Comparison of ENCODE assay signal across 19 cellular contexts in genomic region chr17:9520649-9521435, GRCh38. TPM values are rescaled to one million over a fixed set of nuclear protein-coding genes. Genes with fewer than 3 reads are reported as not detected.
A peak's percentile ranks its signal among the peaks of the same experiment; 100 is the strongest.
DNase-seq lines count a peak whose midpoint lies in the region; ATAC-seq and TF ChIP-seq lines count a peak whose summit lies in the region.
"Had no signal": no experiment of that assay in that cellular context is flagged by ENCODE, and none has a peak within 500 bp of the region (broad histone marks: within the 10 kb centered on the region; RNA-seq: fewer than 3 reads in every experiment).

No MANE protein-coding gene starts in this region.

- no peak for DNase-seq in stimulated activated naive CD8-positive, alpha-beta T cell treated with anti-CD3 and anti-CD28 coated beads, Interleukin-15, amount 100 ng/mL, for 72 hours
- DNase-seq in chondrocyte (ENCODE audit: low spot score) (no peak), foreskin keratinocyte (no peak), ecto neural progenitor cell (ENCODE audit: low spot score) (no peak), activated T-cell treated with anti-CD3 and anti-CD28 coated beads for 4 hours (no peak)
- DNase-seq in activated CD8-positive, alpha-beta memory T cell treated with anti-CD3 and anti-CD28 coated beads, Interleukin-2, amount 50 U/mL, for 4 hours = no peak
- DNase-seq: 8988T; COR-L47; DMS153; EL; NCI-H1436; NCI-H2081; NCI-H526; NK-92 treated with Interleukin-12 subunit alpha and Interleukin-12 subunit beta, amount 100 ng/mL, for 24 hours; PC-9 had no signal

- TF ChIP-seq CTCF in chondrocyte (IDR thresholded peaks at IDR 0.05) = no peak
- TF ChIP-seq CTCF in foreskin keratinocyte (conservative IDR thresholded peaks at IDR 0.05) = no peak

- peak overlapping the region; percentile 6 for H3K27ac Mint-ChIP-seq in stimulated activated naive CD8-positive, alpha-beta T cell treated with anti-CD3 and anti-CD28 coated beads, Interleukin-15, Interleukin-2, amounts not matched to agents 100 ng/mL and 50 ng/mL, for 24 hours
- H3K27ac Mint-ChIP-seq in stimulated activated naive CD8-positive, alpha-beta T cell treated with anti-CD3 and anti-CD28 coated beads, Interleukin-15, amount 100 ng/mL, for 72 hours = no peak overlapping the region
- peak overlapping the region; percentile 60 for H3K27ac Mint-ChIP-seq in chondrocyte (ENCODE audit: unreplicated experiment)

- H3K36me3 Mint-ChIP-seq in stimulated activated naive CD8-positive, alpha-beta T cell treated with anti-CD3 and anti-CD28 coated beads, Interleukin-15, Interleukin-2, amounts not matched to agents 100 ng/mL and 50 ng/mL, for 24 hours (ENCODE audit: low read depth) = no peaks in the 10 kb centered on the region
- no peaks in the 10 kb centered on the region for H3K36me3 Mint-ChIP-seq in chondrocyte (ENCODE audit: low read depth)

- H3K27me3 Mint-ChIP-seq in stimulated activated naive CD8-positive, alpha-beta T cell treated with anti-CD3 and anti-CD28 coated beads, Interleukin-15, Interleukin-2, amounts not matched to agents 100 ng/mL and 50 ng/mL, for 24 hours = no peaks in the 10 kb centered on the region
- H3K27me3 Mint-ChIP-seq in stimulated activated naive CD8-positive, alpha-beta T cell treated with anti-CD3 and anti-CD28 coated beads, Interleukin-15, amount 100 ng/mL, for 72 hours = no peaks in the 10 kb centered on the region
- H3K27me3 Mint-ChIP-seq in chondrocyte (ENCODE audit: low read depth) = no peaks in the 10 kb centered on the region

- no peak for ATAC-seq in stimulated activated naive CD8-positive, alpha-beta T cell treated with anti-CD3 and anti-CD28 coated beads, Interleukin-15, amount 100 ng/mL, for 72 hours
- ATAC-seq in foreskin keratinocyte = no peak

- H3K4me1 Mint-ChIP-seq in stimulated activated naive CD8-positive, alpha-beta T cell treated with anti-CD3 and anti-CD28 coated beads, Interleukin-15, Interleukin-2, amounts not matched to agents 100 ng/mL and 50 ng/mL, for 24 hours (ENCODE audit: low read depth) = peaks cover 14% of the 10 kb centered on the region
- H3K4me1 Mint-ChIP-seq in stimulated activated naive CD8-positive, alpha-beta T cell treated with anti-CD3 and anti-CD28 coated beads, Interleukin-15, amount 100 ng/mL, for 72 hours = peaks cover 17% of the 10 kb centered on the region
- H3K4me1 Mint-ChIP-seq in chondrocyte (ENCODE audit: low read depth) = peaks cover 22% of the 10 kb centered on the region

- peak overlapping the region; percentile 19 for H3K27ac ChIP-seq in mesodermal cell (ENCODE audit: low read depth, low read length, severe bottlenecking)
- no peak overlapping the region for H3K27ac ChIP-seq in foreskin keratinocyte
- H3K27ac ChIP-seq: C4-2B, PC-9 had no signal

- H3K4me1 ChIP-seq in mesodermal cell (ENCODE audit: control insufficient read depth, insufficient read depth, low read length, poor library complexity, severe bottlenecking) (peaks cover 9% of the 10 kb centered on the region), foreskin keratinocyte (no peaks in the 10 kb centered on the region)
- H3K4me1 ChIP-seq: HAP-1 had no signal

- H3K27me3 ChIP-seq in foreskin keratinocyte = no peaks in the 10 kb centered on the region

- H3K4me3 Mint-ChIP-seq in stimulated activated naive CD8-positive, alpha-beta T cell treated with anti-CD3 and anti-CD28 coated beads, Interleukin-15, Interleukin-2, amounts not matched to agents 100 ng/mL and 50 ng/mL, for 24 hours = no peak overlapping the region
- no peak overlapping the region for H3K4me3 Mint-ChIP-seq in stimulated activated naive CD8-positive, alpha-beta T cell treated with anti-CD3 and anti-CD28 coated beads, Interleukin-15, amount 100 ng/mL, for 72 hours
- no peak overlapping the region for H3K4me3 Mint-ChIP-seq in chondrocyte (ENCODE audit: unreplicated experiment)

- WGBS in mesodermal cell (ENCODE audit: insufficient coverage in 2 of 2), 2 experiments = 59 to 72% methylated on average over 5 to 6 of the region's 8 CpGs

- no peaks in the 10 kb centered on the region for H3K9me3 Mint-ChIP-seq in stimulated activated naive CD8-positive, alpha-beta T cell treated with anti-CD3 and anti-CD28 coated beads, Interleukin-15, Interleukin-2, amounts not matched to agents 100 ng/mL and 50 ng/mL, for 24 hours
- H3K9me3 Mint-ChIP-seq in stimulated activated naive CD8-positive, alpha-beta T cell treated with anti-CD3 and anti-CD28 coated beads, Interleukin-15, amount 100 ng/mL, for 72 hours = no peaks in the 10 kb centered on the region
- no peaks in the 10 kb centered on the region for H3K9me3 Mint-ChIP-seq in chondrocyte (ENCODE audit: low read depth)

- no peaks in the 10 kb centered on the region for H3K9me3 ChIP-seq in mesodermal cell (ENCODE audit: control insufficient read depth, low read length)
- H3K9me3 ChIP-seq: HAP-1 had no signal

- no peaks in the 10 kb centered on the region for H3K36me3 ChIP-seq in mesodermal cell (ENCODE audit: control insufficient read depth, insufficient read depth, low read length)
- H3K36me3 ChIP-seq: HAP-1 had no signal

- no peak overlapping the region for H3K4me3 ChIP-seq in mesodermal cell (ENCODE audit: extremely low read depth, insufficient read depth, low read length, poor library complexity, severe bottlenecking)
- H3K4me3 ChIP-seq: HAP-1, PC-9 had no signal

RNA-seq across cellular contexts. Expression of gene STX8, which starts 54.8 kb away (rescaled TPM):
- total RNA-seq in chondrocyte = 50.6 to 64.4 TPM (median 55.7 TPM) in 3 replicates
- polyA plus RNA-seq in mesodermal cell (2013, experiment 1 of 2) = 65.7 TPM
- polyA plus RNA-seq in mesodermal cell (2013, experiment 2 of 2) = 70.8 TPM
- total RNA-seq in foreskin keratinocyte = 73.3 and 82.4 TPM in 2 replicates
- 64.4 and 74.2 TPM in 2 replicates for polyA plus RNA-seq in foreskin keratinocyte

RNA-seq across cellular contexts. Expression of gene CFAP52, which starts 55.6 kb away (rescaled TPM):
- total RNA-seq in chondrocyte (0.53 TPM in 1 of 3 replicates, not detected in the others), foreskin keratinocyte (not detected in 2 replicates)
- not detected for polyA plus RNA-seq in mesodermal cell (2013, experiment 1 of 2)
- polyA plus RNA-seq in mesodermal cell (2013, experiment 2 of 2) = not detected
- not detected in 2 replicates for polyA plus RNA-seq in foreskin keratinocyte
- total RNA-seq: PC-9 had no signal

Comparison
In these comparisons a context has a peak if more than half of its experiments do, and no peak if none do; other contexts are left out.
1. H3K27ac Mint-ChIP-seq: peak in stimulated activated naive CD8-positive, alpha-beta T cell treated with anti-CD3 and anti-CD28 coated beads, Interleukin-15, Interleukin-2, amounts not matched to agents 100 ng/mL and 50 ng/mL, for 24 hours (single experiment) and chondrocyte (single experiment); none in stimulated activated naive CD8-positive, alpha-beta T cell treated with anti-CD3 and anti-CD28 coated beads, Interleukin-15, amount 100 ng/mL, for 72 hours (0 of 2).